In the genomic region with DNA sequence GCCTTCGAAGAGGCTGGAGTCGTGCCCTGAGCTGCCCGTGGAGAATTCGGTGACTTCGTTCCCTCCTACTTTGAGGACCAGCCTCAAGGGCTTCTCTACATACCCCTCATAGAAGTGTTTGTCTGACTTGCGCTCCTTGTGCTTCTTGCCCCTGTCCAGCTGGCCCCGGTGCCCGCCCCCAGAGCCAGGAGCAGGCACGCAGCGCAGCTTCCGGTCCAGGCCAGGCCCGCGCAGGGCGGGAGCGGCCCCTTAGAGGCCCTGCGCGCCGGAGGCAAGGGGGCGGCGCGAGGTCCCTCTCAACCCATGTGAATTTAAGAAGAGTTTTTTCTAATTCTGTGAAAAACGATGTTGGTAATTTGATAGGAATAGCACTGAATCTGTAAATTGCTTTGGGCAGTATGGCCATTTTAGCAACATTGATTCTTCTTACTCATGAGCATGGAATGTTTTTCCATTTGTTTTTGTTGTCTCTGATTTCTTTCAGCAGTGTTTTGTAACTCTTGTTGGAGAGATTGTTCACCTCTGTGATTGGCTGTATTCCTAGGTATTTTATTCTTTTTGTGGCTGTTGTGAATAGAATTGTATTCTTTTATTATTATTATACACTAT, we compare ENCODE assay signal across 37 cellular contexts. TPM values are rescaled to one million over a fixed set of nuclear protein-coding genes. Genes with fewer than 3 reads are reported as not detected.
"Had no signal": no experiment of that assay in that cellular context is flagged by ENCODE, and none has a peak within 500 bp of the region (broad histone marks: within the 10 kb centered on the region; RNA-seq: fewer than 3 reads in every experiment).

No MANE protein-coding gene starts in this region.

- H3K4me1 Mint-ChIP-seq: activated CD4-positive, alpha-beta memory T cell treated with anti-CD3 and anti-CD28 coated beads, Interleukin-2, amount 10 ng/mL, durations not matched to agents 7 days and 5 days; activated CD4-positive, alpha-beta T cell treated with anti-CD3 and anti-CD28 coated beads for 36 hours; activated CD4-positive, alpha-beta T cell treated with anti-CD3 and anti-CD28 coated beads, Interleukin-2, amount 10 ng/mL, durations not matched to agents 7 days and 5 days; activated CD8-positive, alpha-beta memory T cell treated with anti-CD3 and anti-CD28 coated beads, Interleukin-2, amount 10 ng/mL, durations not matched to agents 7 days and 5 days; activated naive CD4-positive, alpha-beta T cell treated with anti-CD3 and anti-CD28 coated beads, Interleukin-2, amount 10 ng/mL, durations not matched to agents 7 days and 5 days; activated naive CD4-positive, alpha-beta T cell treated with anti-CD3 and anti-CD28 coated beads, Interleukin-2, amount 50 U/mL, for 24 hours; activated naive CD8-positive, alpha-beta T cell treated with anti-CD3 and anti-CD28 coated beads, Interleukin-2, amount 10 ng/mL, durations not matched to agents 7 days and 5 days; activated naive CD8-positive, alpha-beta T cell treated with anti-CD3 and anti-CD28 coated beads, Interleukin-2, amount 50 U/mL, for 24 hours; central memory CD8-positive, alpha-beta T cell had no signal

- H3K9me3 Mint-ChIP-seq: activated CD4-positive, alpha-beta memory T cell treated with anti-CD3 and anti-CD28 coated beads, Interleukin-2, amount 10 ng/mL, durations not matched to agents 7 days and 5 days; activated CD4-positive, alpha-beta T cell treated with anti-CD3 and anti-CD28 coated beads, Interleukin-2, amount 10 ng/mL, durations not matched to agents 7 days and 5 days; activated naive CD4-positive, alpha-beta T cell treated with anti-CD3 and anti-CD28 coated beads, Interleukin-2, amount 10 ng/mL, durations not matched to agents 7 days and 5 days; activated naive CD4-positive, alpha-beta T cell treated with anti-CD3 and anti-CD28 coated beads, Interleukin-2, amount 50 U/mL, for 24 hours; activated naive CD8-positive, alpha-beta T cell treated with anti-CD3 and anti-CD28 coated beads, Interleukin-2, amount 10 ng/mL, durations not matched to agents 7 days and 5 days; activated naive CD8-positive, alpha-beta T cell treated with anti-CD3 and anti-CD28 coated beads, Interleukin-2, amount 50 U/mL, for 24 hours; activated T-cell treated with anti-CD3 and anti-CD28 coated beads, Interleukin-2, amount 50 U/mL, for 24 hours; activated T-helper 2 cell treated with anti-CD3 and anti-CD28 coated beads, Interferon-gamma antibody, Interleukin-2, Interleukin-4, amounts not matched to agents 10 μg/mL and 5 μg/mL and 100 μg/mL, durations not matched to agents 14 hours and 24 hours and 36 hours; central memory CD8-positive, alpha-beta T cell; T-helper 1 cell treated with Interleukin-12 subunit alpha and Interleukin-12 subunit beta and Interleukin-4 antibody, amounts not matched to agents 30 μg/mL and 1 μg/mL, for 36 hours; T-helper 2 cell treated with Interferon-gamma antibody and Interleukin-4, amounts not matched to agents 5 μg/mL and 100 μg/mL, for 36 hours had no signal

- H3K4me3 Mint-ChIP-seq: activated CD4-positive, alpha-beta memory T cell treated with anti-CD3 and anti-CD28 coated beads, Interleukin-2, amount 10 ng/mL, durations not matched to agents 7 days and 5 days; activated CD4-positive, alpha-beta T cell treated with anti-CD3 and anti-CD28 coated beads for 36 hours; activated CD4-positive, alpha-beta T cell treated with anti-CD3 and anti-CD28 coated beads, Interleukin-2, amount 10 ng/mL, durations not matched to agents 7 days and 5 days; activated CD8-positive, alpha-beta memory T cell treated with anti-CD3 and anti-CD28 coated beads, Interleukin-2, amount 10 ng/mL, durations not matched to agents 7 days and 5 days; activated CD8-positive, alpha-beta T cell treated with anti-CD3 and anti-CD28 coated beads, Interleukin-2, amount 10 ng/mL, durations not matched to agents 7 days and 5 days; activated naive CD4-positive, alpha-beta T cell treated with anti-CD3 and anti-CD28 coated beads, Interleukin-2, amount 10 ng/mL, durations not matched to agents 7 days and 5 days; activated naive CD4-positive, alpha-beta T cell treated with anti-CD3 and anti-CD28 coated beads, Interleukin-2, amount 50 U/mL, for 24 hours; activated naive CD8-positive, alpha-beta T cell; activated naive CD8-positive, alpha-beta T cell treated with anti-CD3 and anti-CD28 coated beads, Interleukin-2, amount 10 ng/mL, durations not matched to agents 7 days and 5 days; activated naive CD8-positive, alpha-beta T cell treated with anti-CD3 and anti-CD28 coated beads, Interleukin-2, amount 50 U/mL, for 24 hours; activated T-cell treated with anti-CD3 and anti-CD28 coated beads, Interleukin-2, amount 50 U/mL, for 24 hours; central memory CD8-positive, alpha-beta T cell; T-helper 1 cell treated with Interleukin-12 subunit alpha and Interleukin-12 subunit beta and Interleukin-4 antibody, amounts not matched to agents 30 μg/mL and 1 μg/mL, for 36 hours; T-helper 2 cell treated with Interferon-gamma antibody and Interleukin-4, amounts not matched to agents 5 μg/mL and 100 μg/mL, for 36 hours; WTC11 had no signal

- ATAC-seq: activated CD4-positive, alpha-beta T cell treated with anti-CD3 and anti-CD28 coated beads for 36 hours; activated CD4-positive, CD25-positive, alpha-beta regulatory T cell treated with anti-CD3 and anti-CD28 coated beads, Interleukin-2, amount 50 U/mL, for 24 hours; activated CD8-positive, alpha-beta memory T cell treated with anti-CD3 and anti-CD28 coated beads, Interleukin-2, amount 10 ng/mL, durations not matched to agents 7 days and 5 days; activated CD8-positive, alpha-beta T cell treated with anti-CD3 and anti-CD28 coated beads, Interleukin-2, amount 10 ng/mL, durations not matched to agents 7 days and 5 days; activated naive CD8-positive, alpha-beta T cell treated with anti-CD3 and anti-CD28 coated beads, Interleukin-2, amount 50 U/mL, for 24 hours; body of pancreas; WTC11 had no signal

- H3K27me3 ChIP-seq: body of pancreas, brain microvascular endothelial cell, cardiac muscle cell had no signal

- H3K9me3 ChIP-seq: body of pancreas had no signal

- H3K4me3 ChIP-seq: body of pancreas, cardiac muscle cell had no signal

- H3K27ac ChIP-seq: body of pancreas, brain microvascular endothelial cell, cardiac muscle cell, WERI-Rb-1 had no signal

- DNase-seq: activated CD4-positive, alpha-beta memory T cell treated with anti-CD3 and anti-CD28 coated beads, Interleukin-2, amount 10 ng/mL, durations not matched to agents 7 days and 5 days; activated CD4-positive, alpha-beta T cell treated with anti-CD3 and anti-CD28 coated beads for 1 hour; activated CD4-positive, alpha-beta T cell treated with anti-CD3 and anti-CD28 coated beads for 36 hours; activated CD4-positive, alpha-beta T cell treated with anti-CD3 and anti-CD28 coated beads for 48 hours; activated CD4-positive, alpha-beta T cell treated with anti-CD3 and anti-CD28 coated beads, Interleukin-2, amount 10 ng/mL, durations not matched to agents 7 days and 5 days; activated CD4-positive, alpha-beta T cell treated with anti-CD3 and anti-CD28 coated beads, Interleukin-2, amount 50 U/mL, for 48 hours; activated CD4-positive, CD25-positive, alpha-beta regulatory T cell; activated CD8-positive, alpha-beta memory T cell treated with anti-CD3 and anti-CD28 coated beads for 24 hours; activated CD8-positive, alpha-beta memory T cell treated with anti-CD3 and anti-CD28 coated beads, Interleukin-2, amount 10 ng/mL, durations not matched to agents 7 days and 5 days; activated CD8-positive, alpha-beta memory T cell treated with anti-CD3 and anti-CD28 coated beads, Interleukin-2, amount 50 U/mL, for 48 hours; activated CD8-positive, alpha-beta T cell treated with anti-CD3 and anti-CD28 coated beads, Interleukin-2, amount 10 ng/mL, durations not matched to agents 7 days and 5 days; activated effector memory CD4-positive, alpha-beta T cell treated with Interleukin-2 at 50 U/mL for 16 hours; activated gamma-delta T cell; activated naive CD4-positive, alpha-beta T cell treated with anti-CD3 and anti-CD28 coated beads, Interleukin-2, amount 10 ng/mL, durations not matched to agents 7 days and 5 days; activated naive CD4-positive, alpha-beta T cell treated with Interleukin-2 at 50 U/mL for 16 hours; activated naive CD8-positive, alpha-beta T cell treated with anti-CD3 and anti-CD28 coated beads, Interleukin-2, amount 10 ng/mL, durations not matched to agents 7 days and 5 days; activated naive CD8-positive, alpha-beta T cell treated with anti-CD3 and anti-CD28 coated beads, Interleukin-2, amount 50 U/mL, for 24 hours; activated T-cell treated with anti-CD3 and anti-CD28 coated beads, Interleukin-2, amount 50 U/mL, for 24 hours; activated T-cell treated with anti-CD3 and anti-CD28 coated beads, Interleukin-2, amount 50 U/mL, for 48 hours; aorta; body of pancreas; brain microvascular endothelial cell; caudate nucleus; cerebellar nuclear complex; T-helper 1 cell; T-helper 2 cell; T-helper 9 cell; WERI-Rb-1 had no signal

- H3K4me1 ChIP-seq: body of pancreas had no signal

- H3K36me3 ChIP-seq: brain microvascular endothelial cell, cardiac muscle cell, WERI-Rb-1 had no signal

- H3K36me3 Mint-ChIP-seq: activated CD8-positive, alpha-beta memory T cell treated with anti-CD3 and anti-CD28 coated beads, Interleukin-2, amount 10 ng/mL, durations not matched to agents 7 days and 5 days; activated naive CD4-positive, alpha-beta T cell treated with anti-CD3 and anti-CD28 coated beads, Interleukin-2, amount 10 ng/mL, durations not matched to agents 7 days and 5 days; activated naive CD4-positive, alpha-beta T cell treated with anti-CD3 and anti-CD28 coated beads, Interleukin-2, amount 50 U/mL, for 24 hours; activated naive CD8-positive, alpha-beta T cell; activated naive CD8-positive, alpha-beta T cell treated with anti-CD3 and anti-CD28 coated beads, Interleukin-2, amount 10 ng/mL, durations not matched to agents 7 days and 5 days had no signal

- H3K27ac Mint-ChIP-seq: activated CD4-positive, alpha-beta memory T cell treated with anti-CD3 and anti-CD28 coated beads, Interleukin-2, amount 10 ng/mL, durations not matched to agents 7 days and 5 days; activated CD4-positive, alpha-beta T cell treated with anti-CD3 and anti-CD28 coated beads for 36 hours; activated CD4-positive, alpha-beta T cell treated with anti-CD3 and anti-CD28 coated beads, Interleukin-2, amount 10 ng/mL, durations not matched to agents 7 days and 5 days; activated CD8-positive, alpha-beta memory T cell treated with anti-CD3 and anti-CD28 coated beads, Interleukin-2, amount 10 ng/mL, durations not matched to agents 7 days and 5 days; activated CD8-positive, alpha-beta T cell treated with anti-CD3 and anti-CD28 coated beads, Interleukin-2, amount 10 ng/mL, durations not matched to agents 7 days and 5 days; activated naive CD4-positive, alpha-beta T cell treated with anti-CD3 and anti-CD28 coated beads, Interleukin-2, amount 10 ng/mL, durations not matched to agents 7 days and 5 days; activated naive CD4-positive, alpha-beta T cell treated with anti-CD3 and anti-CD28 coated beads, Interleukin-2, amount 50 U/mL, for 24 hours; activated naive CD8-positive, alpha-beta T cell; activated naive CD8-positive, alpha-beta T cell treated with anti-CD3 and anti-CD28 coated beads, Interleukin-2, amount 10 ng/mL, durations not matched to agents 7 days and 5 days; activated naive CD8-positive, alpha-beta T cell treated with anti-CD3 and anti-CD28 coated beads, Interleukin-2, amount 50 U/mL, for 24 hours; activated T-cell treated with anti-CD3 and anti-CD28 coated beads, Interleukin-2, amount 50 U/mL, for 24 hours; activated T-helper 2 cell treated with anti-CD3 and anti-CD28 coated beads, Interferon-gamma antibody, Interleukin-2, Interleukin-4, amounts not matched to agents 10 μg/mL and 5 μg/mL and 100 μg/mL, durations not matched to agents 14 hours and 24 hours and 36 hours; T-helper 1 cell treated with Interleukin-12 subunit alpha and Interleukin-12 subunit beta and Interleukin-4 antibody, amounts not matched to agents 30 μg/mL and 1 μg/mL, for 36 hours; T-helper 2 cell treated with Interferon-gamma antibody and Interleukin-4, amounts not matched to agents 5 μg/mL and 100 μg/mL, for 36 hours; WTC11 had no signal

RNA-seq across cellular contexts. Expression of a gene that starts 46.9 kb away (rescaled TPM):
- total RNA-seq: activated CD4-positive, alpha-beta memory T cell treated with anti-CD3 and anti-CD28 coated beads, Interleukin-2, amount 10 ng/mL, durations not matched to agents 7 days and 5 days; activated CD4-positive, alpha-beta T cell treated with anti-CD3 and anti-CD28 coated beads for 36 hours; activated CD4-positive, alpha-beta T cell treated with anti-CD3 and anti-CD28 coated beads, Interleukin-2, amount 10 ng/mL, durations not matched to agents 7 days and 5 days; activated CD8-positive, alpha-beta memory T cell treated with anti-CD3 and anti-CD28 coated beads, Interleukin-2, amount 10 ng/mL, durations not matched to agents 7 days and 5 days; activated CD8-positive, alpha-beta T cell treated with anti-CD3 and anti-CD28 coated beads, Interleukin-2, amount 10 ng/mL, durations not matched to agents 7 days and 5 days; activated naive CD8-positive, alpha-beta T cell treated with anti-CD3 and anti-CD28 coated beads, Interleukin-2, amount 10 ng/mL, durations not matched to agents 7 days and 5 days; aorta; cardiac muscle cell had no signal
- polyA plus RNA-seq: cardiac muscle cell had no signal
